In the genomic region with DNA sequence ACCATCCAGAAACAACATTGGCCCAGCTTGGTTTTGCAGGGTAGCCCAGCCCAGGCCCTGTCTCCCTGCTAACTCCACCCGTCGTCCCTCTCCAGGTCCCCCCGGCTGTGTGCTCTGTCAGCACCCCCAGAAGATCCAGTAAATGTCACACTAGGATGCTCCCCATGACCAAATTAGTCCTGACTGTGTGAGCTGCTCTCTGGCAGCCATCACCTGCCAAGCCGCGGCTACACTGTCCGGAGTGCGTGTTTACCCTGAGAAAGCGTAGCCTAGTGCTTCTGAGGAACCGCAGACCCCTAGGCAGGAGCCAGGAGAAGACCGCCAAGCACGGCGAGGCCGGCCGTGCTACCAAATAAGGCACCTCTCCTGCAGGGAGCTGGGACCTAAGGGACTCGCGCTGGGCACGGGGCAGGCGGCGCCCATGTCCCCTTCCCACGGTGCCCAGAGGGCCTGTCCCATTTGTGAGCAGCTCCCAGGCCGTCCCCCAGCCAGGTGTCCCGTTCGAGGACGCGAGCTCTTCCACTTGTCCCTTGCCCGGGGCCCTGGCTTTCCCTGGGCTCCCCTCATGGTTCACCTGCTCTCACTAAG, we compare ENCODE assay signal across 30 cellular contexts.
"Had no signal": no experiment of that assay in that cellular context is flagged by ENCODE, and none has a peak within 500 bp of the region (broad histone marks: within the 10 kb centered on the region; RNA-seq: fewer than 3 reads in every experiment).

No MANE protein-coding gene starts in this region.

- H3K4me3 Mint-ChIP-seq: activated CD8-positive, alpha-beta T cell treated with anti-CD3 and anti-CD28 coated beads for 36 hours; activated naive CD4-positive, alpha-beta T cell treated with anti-CD3 and anti-CD28 coated beads for 36 hours; activated naive CD8-positive, alpha-beta T cell treated with anti-CD3 and anti-CD28 coated beads for 36 hours; neural progenitor cell; stimulated activated naive CD8-positive, alpha-beta T cell treated with anti-CD3 and anti-CD28 coated beads, Interleukin-15, Interleukin-2, amounts not matched to agents 100 ng/mL and 50 ng/mL, for 24 hours had no signal

- H3K27me3 Mint-ChIP-seq: activated CD8-positive, alpha-beta T cell treated with anti-CD3 and anti-CD28 coated beads for 36 hours; activated naive CD8-positive, alpha-beta T cell treated with anti-CD3 and anti-CD28 coated beads for 36 hours; naive B cell; stimulated activated naive CD8-positive, alpha-beta T cell treated with anti-CD3 and anti-CD28 coated beads, Interleukin-15, Interleukin-2, amounts not matched to agents 100 ng/mL and 50 ng/mL, for 24 hours had no signal

- H3K4me3 ChIP-seq: adrenal gland, body of pancreas, cardiac muscle cell, coronary artery, dorsolateral prefrontal cortex, left ventricle myocardium inferior, lung, neural progenitor cell, right lobe of liver, skin epidermis, thyroid gland, upper lobe of right lung had no signal

- H3K4me2 ChIP-seq: neural progenitor cell had no signal

- H3K36me3 ChIP-seq: adrenal gland, cardiac muscle cell, left ventricle myocardium inferior, right lobe of liver, thyroid gland, upper lobe of right lung had no signal

- ATAC-seq: body of pancreas had no signal

- H3K9ac ChIP-seq: neural progenitor cell had no signal

- H3K27ac ChIP-seq: adrenal gland, body of pancreas, cardiac muscle cell, coronary artery, dorsolateral prefrontal cortex, left ventricle myocardium inferior, neural progenitor cell, right lobe of liver, skin epidermis, thyroid gland, upper lobe of right lung had no signal

- H3K4me1 Mint-ChIP-seq: naive B cell, neural progenitor cell had no signal

- H3K27me3 ChIP-seq: adrenal gland, body of pancreas, cardiac muscle cell, neural progenitor cell, right lobe of liver, thyroid gland, upper lobe of right lung had no signal

- H3K4me1 ChIP-seq: adrenal gland, body of pancreas, left ventricle myocardium inferior, neural progenitor cell, right lobe of liver, thyroid gland, upper lobe of right lung had no signal

- H3K27ac Mint-ChIP-seq: activated CD8-positive, alpha-beta T cell treated with anti-CD3 and anti-CD28 coated beads for 36 hours; activated naive CD4-positive, alpha-beta T cell treated with anti-CD3 and anti-CD28 coated beads for 36 hours; activated T-cell treated with anti-CD3 and anti-CD28 coated beads, Interleukin-2, amount 50 U/mL, for 72 hours; neural progenitor cell had no signal

- H3K9me3 ChIP-seq: adrenal gland, right lobe of liver, thyroid gland, upper lobe of right lung had no signal

- FAIRE-seq: frontal cortex, islet of Langerhans had no signal

- DNase-seq: activated CD4-positive, alpha-beta T cell treated with anti-CD3 and anti-CD28 coated beads, Interleukin-2, amount 50 U/mL, for 1 hour; activated CD4-positive, CD25-positive, alpha-beta regulatory T cell treated with anti-CD3 and anti-CD28 coated beads, Interleukin-2, amount 50 U/mL, for 72 hours; activated effector memory CD4-positive, alpha-beta T cell treated with anti-CD3 and anti-CD28 coated beads, Interleukin-2, amount 50 U/mL, for 16 hours; activated naive CD4-positive, alpha-beta T cell treated with anti-CD3 and anti-CD28 coated beads for 36 hours; activated naive CD8-positive, alpha-beta T cell treated with anti-CD3 and anti-CD28 coated beads for 36 hours; activated T-cell treated with anti-CD3 and anti-CD28 coated beads for 4 hours; adrenal gland; aorta; body of pancreas; effector memory CD4-positive, alpha-beta T cell; left ventricle myocardium inferior; naive B cell; right lobe of liver; stimulated activated CD4-positive, alpha-beta T cell treated with anti-CD3 and anti-CD28 coated beads, Interleukin-12 subunit alpha, Interleukin-12 subunit beta, amount 100 ng/mL, for 4 hours; stimulated activated CD4-positive, alpha-beta T cell treated with anti-CD3 and anti-CD28 coated beads, Interleukin-4, amount 100 ng/mL, for 1 hour; SW 1271; T-helper 2 cell; thyroid gland; upper lobe of right lung had no signal

- H2AFZ ChIP-seq: neural progenitor cell had no signal
